In genomic region chr1:67715819-67716218, GRCh38 we compare ENCODE assay signal across 26 cellular contexts. TPM values are rescaled to one million over a fixed set of nuclear protein-coding genes. Genes with fewer than 3 reads are reported as not detected.
DNase-seq lines count a peak whose midpoint lies in the region; ATAC-seq, FAIRE-seq and TF ChIP-seq lines count a peak whose summit lies in the region.
"Had no signal": no experiment of that assay in that cellular context is flagged by ENCODE, and none has a peak within 500 bp of the region (broad histone marks: within the 10 kb centered on the region; RNA-seq: fewer than 3 reads in every experiment).

No MANE protein-coding gene starts in this region.

- H3K27me3 ChIP-seq in BE2C, result no peaks in the 10 kb centered on the region
- H3K27me3 ChIP-seq: SJCRH30 had no signal

- peaks cover 42% of the 10 kb centered on the region for H3K4me1 Mint-ChIP-seq in mesothelial cell of epicardium
- H3K4me1 Mint-ChIP-seq: CD4-positive, alpha-beta memory T cell had no signal

- CTCF ChIA-PET in A549 (lab: Yijun Ruan, JAX) (interaction anchor here (0.5 to 1.4 kb wide), 2 partner anchors 44 to 50 kb away, joined by 3 to 13 read pairs; no protein-coding TSS in a partner anchor), RWPE1 (lab: Yijun Ruan, JAX) (no interaction called here)

- no peak for TF ChIP-seq POLR2A in A549 (IDR thresholded peaks at IDR 0.05; ENCODE audit: low read length)

- peaks cover 90% of the 10 kb centered on the region for H3K4me1 ChIP-seq in A549
- peaks cover 21% of the 10 kb centered on the region for H3K4me1 ChIP-seq in BE2C

- 80% methylated on average over 2 of the region's 2 CpGs for WGBS in A549 (ENCODE audit: missing lambda C conversion rate)

- no peaks in the 10 kb centered on the region for H3K36me3 ChIP-seq in BE2C
- H3K36me3 ChIP-seq: SJCRH30 had no signal

- H3K4me2 ChIP-seq in A549, result no peak overlapping the region
- H3K4me2 ChIP-seq: GM23338, KMS-11 had no signal

- H3K27me3 Mint-ChIP-seq in mesothelial cell of epicardium (ENCODE audit: low read depth), result no peaks in the 10 kb centered on the region

- H3K27ac ChIP-seq in A549, result peak overlapping the region; percentile 47 to 70; a peak in 4 of 6 replicates
- H3K27ac ChIP-seq in RWPE1, result peak overlapping the region; percentile 89
- H3K27ac ChIP-seq in epithelial cell of prostate, result peak overlapping the region; percentile 90
- H3K27ac ChIP-seq: KMS-11 had no signal

- no peaks in the 10 kb centered on the region for H3K9me3 Mint-ChIP-seq in mesothelial cell of epicardium
- H3K9me3 Mint-ChIP-seq: CD4-positive, alpha-beta memory T cell; GM23338; H9 had no signal

- DNase-seq in A549 (ENCODE audit: low read depth in 1 of 2, low spot score in 1 of 2) (no peak), RWPE1 (ENCODE audit: low spot score) (no peak), epithelial cell of prostate (ENCODE audit: low read depth, low spot score) (no peak), mesothelial cell of epicardium (ENCODE audit: low spot score in 2 of 2, unreplicated experiment in 2 of 2) (no peak), BE2C (no peak), NCI-H1417 treated with DMSO at 0.1 percent for 48 hours (lab: John Stamatoyannopoulos, UW) (no peak)
- DNase-seq: AML-193; C1 segment of cervical spinal cord; CD4-positive, alpha-beta memory T cell; COR-L47; H9; IMR-90; NCI-H1048; NCI-H1436 treated with DMSO at 0.1 percent for 48 hours; NCI-H2029; NCI-H2227 treated with DMSO at 0.1 percent for 48 hours; NCI-H526 treated with DMSO at 0.1 percent for 48 hours; OCI-M1; SJCRH30 had no signal

- POLR2A ChIA-PET in A549 (lab: Yijun Ruan, JAX), result interaction anchor here (1.2 kb wide), 1 partner anchor 30 kb away, joined by 3 read pairs; the partner anchor contains the start of gene GADD45A
- POLR2A ChIA-PET in RWPE1 (lab: Yijun Ruan, JAX; ENCODE audit: low non-redundant PET), result no interaction called here

- TF ChIP-seq CTCF in A549 (IDR thresholded peaks at IDR 0.05), result no peak
- no peak for TF ChIP-seq CTCF in RWPE1 (conservative IDR thresholded peaks at IDR 0.05; ENCODE audit: low read depth)
- no peak for TF ChIP-seq CTCF in mesothelial cell of epicardium (IDR thresholded peaks at IDR 0.05; ENCODE audit: unreplicated experiment)
- no peak for TF ChIP-seq CTCF in BE2C (IDR thresholded peaks at IDR 0.05; ENCODE audit: low read depth, low read length)

- no peaks in the 10 kb centered on the region for H3K9me3 ChIP-seq in A549
- no peaks in the 10 kb centered on the region for H3K9me3 ChIP-seq in BE2C
- H3K9me3 ChIP-seq: SJCRH30 had no signal

- H3K36me3 Mint-ChIP-seq in mesothelial cell of epicardium, result no peaks in the 10 kb centered on the region
- H3K36me3 Mint-ChIP-seq: CD4-positive, alpha-beta memory T cell had no signal

- H3K27ac Mint-ChIP-seq in mesothelial cell of epicardium, result peak overlapping the region; percentile 55
- H3K27ac Mint-ChIP-seq: GM23338, H9 had no signal

- no peak for ATAC-seq in A549
- ATAC-seq in HG03342 (IDR thresholded peaks at IDR 0.05; ENCODE audit: unreplicated experiment), result no peak
- ATAC-seq: GM23338, Right ventricle myocardium inferior had no signal

- no peak for FAIRE-seq in A549 (lab: Jason Lieb, UNC)
- FAIRE-seq: A204.1, G401.6, RCC 7860 had no signal

- H3K4me3 Mint-ChIP-seq in mesothelial cell of epicardium, result no peak overlapping the region
- H3K4me3 Mint-ChIP-seq: CD4-positive, alpha-beta memory T cell; GM23338; H9 had no signal

- TF ChIP-seq RAD21 in A549 (conservative IDR thresholded peaks at IDR 0.05 in 1 of 2, IDR thresholded peaks at IDR 0.05 in 1 of 2), result no peak

- no peak for TF ChIP-seq EP300 in A549 (IDR thresholded peaks at IDR 0.05)

- no peak overlapping the region for H3K4me3 ChIP-seq in A549
- no peak overlapping the region for H3K4me3 ChIP-seq in BE2C (ENCODE audit: low read depth, low read length)
- H3K4me3 ChIP-seq: GM23338, SJCRH30 had no signal

TF ChIP-seq in A549, 52 proteins besides CTCF, POLR2A, EP300 and RAD21:
- TF ChIP-seq POLR2AphosphoS2 (conservative IDR thresholded peaks at IDR 0.05; ENCODE audit: low read length), result no peak
- TF ChIP-seq TFCP2L1 (CRISPR knock-in tag; IDR thresholded peaks at IDR 0.05), result no peak
- TF ChIP-seq BHLHE40 (IDR thresholded peaks at IDR 0.05; ENCODE audit: low read depth, low read length), result no peak
- no peak for TF ChIP-seq EHF (CRISPR knock-in tag; IDR thresholded peaks at IDR 0.05)
- TF ChIP-seq MAZ (IDR thresholded peaks at IDR 0.05; ENCODE audit: borderline replicate concordance, low read depth, low read length), result no peak
- no peak for TF ChIP-seq RNF2 (IDR thresholded peaks at IDR 0.05; ENCODE audit: borderline replicate concordance, low read depth)
- no peak for TF ChIP-seq ESRRA (IDR thresholded peaks at IDR 0.05; ENCODE audit: borderline replicate concordance, low read length)
- TF ChIP-seq RCOR1 (IDR thresholded peaks at IDR 0.05; ENCODE audit: low read depth, low read length), result no peak
- no peak for TF ChIP-seq HOXB5 (CRISPR knock-in tag; IDR thresholded peaks at IDR 0.05)
- no peak for TF ChIP-seq FOXS1 (CRISPR knock-in tag; IDR thresholded peaks at IDR 0.05)
- no peak for TF ChIP-seq RARB (CRISPR knock-in tag; IDR thresholded peaks at IDR 0.05)
TF ChIP-seq in A549: peak in this region for 0.

RNA-seq across cellular contexts. Expression of gene GADD45A, which starts 30.8 kb away (rescaled TPM):
- 26.6 and 44.7 TPM in 2 replicates for polyA plus RNA-seq in A549 (2011; rRNA removed)
- 67.8 and 72.1 TPM in 2 replicates for polyA plus RNA-seq in A549 (2012; cell fraction: cytosol; rRNA removed)
- polyA plus RNA-seq in A549 (2012; cell fraction: nucleus; rRNA removed), result 113 and 126 TPM in 2 replicates
- polyA plus RNA-seq in A549 (2017; fragmentation: RNase III; extraction: RNeasy Plus Mini Kit Qiagen cat#74134 plus additional on column Dnase treatment), result 36.0 to 49.6 TPM (median 41.6 TPM) in 3 replicates
- 4.6 and 7.2 TPM in 2 replicates for polyA minus RNA-seq in A549 (2011; rRNA and poly(A)+ RNA removed)
- 74.2 to 80.2 TPM (median 77.7 TPM) in 3 replicates for total RNA-seq in mesothelial cell of epicardium
- 64.4 TPM for polyA plus RNA-seq in BE2C (2012; ENCODE audit: insufficient read depth, insufficient read length, low read depth)
